ENCODE assay signal across 8 cellular contexts in the genomic region with DNA sequence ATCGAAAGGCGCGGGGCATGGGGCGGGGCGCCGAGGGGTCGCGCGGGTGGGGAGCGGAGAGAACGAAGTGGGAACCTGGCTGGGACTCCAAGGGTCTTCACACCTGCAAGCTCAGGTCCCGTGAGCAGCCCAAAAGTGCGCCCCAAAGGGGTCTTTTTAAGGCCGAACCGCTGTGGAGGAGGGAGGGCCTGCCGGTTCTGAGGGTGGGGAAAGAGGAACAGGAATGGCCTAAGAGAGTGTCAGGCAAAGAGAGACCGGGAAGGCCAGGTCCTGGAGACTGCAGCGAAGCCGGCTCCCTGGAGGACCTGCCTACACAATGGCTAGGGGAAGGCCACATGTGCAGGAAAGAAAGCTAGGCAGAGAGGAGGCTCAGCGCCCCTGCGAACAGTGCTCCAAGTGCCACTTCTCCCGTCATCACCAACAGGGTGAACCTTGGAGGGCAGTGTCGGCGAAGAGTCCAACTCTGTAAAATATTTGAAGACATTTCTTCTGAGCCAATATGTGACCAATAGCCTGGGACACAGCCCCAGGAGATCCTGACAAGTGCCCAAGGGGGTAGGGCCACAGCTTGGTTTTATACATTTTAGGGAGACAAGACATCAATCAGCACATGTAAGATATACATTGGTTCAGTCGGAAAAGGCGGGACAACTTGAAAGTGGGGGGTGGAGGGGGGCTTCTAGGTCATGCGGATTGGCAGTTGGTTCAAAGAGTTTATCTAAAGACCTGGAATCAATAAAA. TPM values are rescaled to one million over a fixed set of nuclear protein-coding genes. Genes with fewer than 3 reads are reported as not detected.
DNase-seq lines count a peak whose midpoint lies in the region; ATAC-seq and TF ChIP-seq lines count a peak whose summit lies in the region.

No MANE protein-coding gene starts in this region.

- H3K4me1 ChIP-seq in adrenal gland (replicated peaks in 1 of 2) (peaks cover 9 to 37% of the 10 kb centered on the region in 2 donors), smooth muscle cell (ENCODE audit: low read depth) (peaks cover 6% of the 10 kb centered on the region)

- H3K4me3 ChIP-seq in adrenal gland (peak overlapping the region in 2 of 4 donors; percentile 34 to 98), smooth muscle cell (peak overlapping the region; percentile 98)

- H3K27ac ChIP-seq in adrenal gland, result peak overlapping the region in 2 of 5 donors; percentile 62 to 78
- H3K27ac ChIP-seq in smooth muscle cell (ENCODE audit: low read depth), result no peak overlapping the region

- ATAC-seq in HG03280 (IDR thresholded peaks at IDR 0.05; ENCODE audit: unreplicated experiment) (no peak), GM21717 (IDR thresholded peaks at IDR 0.05; ENCODE audit: unreplicated experiment) (no peak)

- peak overlapping the region; percentile 61 for H2AFZ ChIP-seq in smooth muscle cell (ENCODE audit: low read depth)

- TF ChIP-seq CTCF in adrenal gland (IDR thresholded peaks at IDR 0.05) (no peak), smooth muscle cell (IDR thresholded peaks at IDR 0.05; ENCODE audit: borderline replicate concordance, insufficient read depth, poor library complexity, severe bottlenecking) (no peak)

- peak; percentile 51 for DNase-seq in CD1c-positive myeloid dendritic cell (ENCODE audit: extremely low spot score)
- peak; percentile 40 for DNase-seq in HPDE6-E6E7 (ENCODE audit: extremely low spot score)
- peak in 6 of 7 donors; percentile 38 to 72 (median 58) for DNase-seq in adrenal gland
- peak; percentile 65 for DNase-seq in iPS-NIHi11 (ENCODE audit: low spot score)
- no peak for DNase-seq in smooth muscle cell (lab: John Stamatoyannopoulos, UW; ENCODE audit: unreplicated experiment)
- no peak for DNase-seq in NCI-H1436 (lab: John Stamatoyannopoulos, UW)

- H3K27me3 ChIP-seq in adrenal gland (no peaks in the 10 kb centered on the region), smooth muscle cell (ENCODE audit: low read depth) (no peaks in the 10 kb centered on the region)

- H3K79me2 ChIP-seq in smooth muscle cell (ENCODE audit: low read depth), result peaks cover 40% of the 10 kb centered on the region

- no peaks in the 10 kb centered on the region for H3F3A ChIP-seq in smooth muscle cell (ENCODE audit: low read depth)

- TF ChIP-seq POLR2A in adrenal gland (IDR thresholded peaks at IDR 0.05), result no peak

- H3K9me3 ChIP-seq in adrenal gland (replicated peaks in 1 of 3) (no peaks in the 10 kb centered on the region), smooth muscle cell (replicated peaks; ENCODE audit: low read depth) (no peaks in the 10 kb centered on the region)

- peak overlapping the region; percentile 98 for H3K4me2 ChIP-seq in smooth muscle cell

- peak overlapping the region; percentile 61 for H3K9ac ChIP-seq in smooth muscle cell (ENCODE audit: low read depth)

- WGBS in adrenal gland, 4 donors, result 18 to 21% (median 20%) methylated on average over 22 to 27 of the region's 27 CpGs
- 29% methylated on average over 16 of the region's 27 CpGs for WGBS in smooth muscle cell (ENCODE audit: low lambda C conversion rate)

- H3K36me3 ChIP-seq in adrenal gland (replicated peaks in 1 of 2), result no peaks in the 10 kb centered on the region
- no peaks in the 10 kb centered on the region for H3K36me3 ChIP-seq in smooth muscle cell (ENCODE audit: low read depth)

- peaks cover 37% of the 10 kb centered on the region for H4K20me1 ChIP-seq in smooth muscle cell (ENCODE audit: low read depth)

- intact Hi-C loops in adrenal gland (cut with DNase I), result no loop called here

RNA-seq across cellular contexts. Expression of gene DGCR2, which starts 0.7 kb away (rescaled TPM):
- 10 to 100 TPM; 37.8 to 70.1 (median 63.6) TPM for total RNA-seq in adrenal gland
- polyA plus RNA-seq in adrenal gland, result 10 to 100 TPM; 24.3 to 34.6 (median 29.7) TPM
- 29.0 and 46.7 TPM in 2 replicates for total RNA-seq in smooth muscle cell
- 53.2 and 54.7 TPM in 2 replicates for polyA plus RNA-seq in smooth muscle cell

RNA-seq across cellular contexts. Expression of gene TSSK2, which starts 8.2 kb away (rescaled TPM):
- total RNA-seq in adrenal gland, result not detected
- polyA plus RNA-seq in adrenal gland, result under 1 TPM in 1 of 3 donors, not detected in 2; 0.32 TPM
- not detected in 2 replicates for total RNA-seq in smooth muscle cell
- polyA plus RNA-seq in smooth muscle cell, result not detected in 2 replicates

RNA-seq across cellular contexts. Expression of gene ESS2, which starts 21.5 kb away (rescaled TPM):
- total RNA-seq in adrenal gland, result 10 to 100 TPM; 12.1 to 20.4 (median 16.2) TPM
- polyA plus RNA-seq in adrenal gland, result 10 to 100 TPM in 2 of 3 donors, 1 to 10 TPM in 1; 4.2 to 36.4 (median 35.0) TPM
- total RNA-seq in smooth muscle cell, result 9.2 and 14.8 TPM in 2 replicates
- 12.9 and 18.2 TPM in 2 replicates for polyA plus RNA-seq in smooth muscle cell

RNA-seq across cellular contexts. Expression of gene GSC2, which starts 27.2 kb away (rescaled TPM):
- not detected for total RNA-seq in adrenal gland
- not detected for polyA plus RNA-seq in adrenal gland
- not detected in 2 replicates for total RNA-seq in smooth muscle cell
- polyA plus RNA-seq in smooth muscle cell, result not detected in 2 replicates

RNA-seq across cellular contexts. Expression of gene SLC25A1, which starts 55.6 kb away (rescaled TPM):
- 100 to 1,000 TPM in 6 of 8 donors, 10 to 100 TPM in 2; 99.0 to 170 (median 128) TPM for total RNA-seq in adrenal gland
- polyA plus RNA-seq in adrenal gland, result 10 to 100 TPM; 59.2 to 89.9 (median 71.1) TPM
- total RNA-seq in smooth muscle cell, result 56.5 and 75.6 TPM in 2 replicates
- polyA plus RNA-seq in smooth muscle cell, result 182 and 204 TPM in 2 replicates

Comparison
In these comparisons a context has a peak if more than half of its experiments do, and no peak if none do; other contexts are left out.
1. DNase-seq: peak in CD1c-positive myeloid dendritic cell (single experiment), HPDE6-E6E7 (single experiment), adrenal gland (6 of 7) and iPS-NIHi11 (single experiment); none in smooth muscle cell (single experiment) and NCI-H1436 (single experiment).